8 cellular contexts compared by ENCODE assay signal in the genomic region with DNA sequence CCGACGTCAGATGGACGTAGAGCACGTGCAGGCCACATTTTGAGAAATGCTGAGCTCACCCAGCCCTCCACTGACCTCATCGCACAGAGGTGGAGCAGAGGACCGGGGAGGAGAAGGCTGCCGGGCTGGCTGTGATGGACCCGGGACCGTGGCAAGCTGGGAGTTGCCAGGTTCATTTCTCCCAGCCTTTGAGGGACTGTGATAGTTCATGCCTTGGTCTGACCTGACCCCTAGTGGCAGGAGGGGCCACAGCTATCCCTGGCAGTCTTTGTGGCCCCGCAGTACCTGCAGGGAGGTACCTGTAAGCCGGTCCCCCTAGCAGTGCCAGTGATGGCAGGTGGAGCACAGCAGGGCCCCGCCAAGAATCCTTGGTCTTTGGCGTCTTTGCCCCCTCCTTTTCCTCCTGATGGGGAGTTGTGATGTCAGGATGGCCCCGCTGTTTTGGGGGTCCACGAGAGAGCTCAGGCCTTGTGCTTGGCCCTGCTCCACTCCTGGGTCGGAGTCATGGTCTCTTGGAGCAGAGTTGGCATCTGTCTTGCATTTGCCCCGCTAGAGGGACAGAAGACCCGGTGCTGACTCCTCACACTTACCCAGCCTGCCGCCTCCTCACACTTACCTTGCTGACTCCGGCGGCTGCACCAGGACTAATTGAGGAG. TPM values are rescaled to one million over a fixed set of nuclear protein-coding genes. Genes with fewer than 3 reads are reported as not detected.
DNase-seq lines count a peak whose midpoint lies in the region; ATAC-seq and TF ChIP-seq lines count a peak whose summit lies in the region.

No MANE protein-coding gene starts in this region.

- intact Hi-C loops in right cardiac atrium (cut with DNase I), result loop anchor here (2.0 to 5.0 kb wide), 2 partner anchors 184 to 186 kb away; no protein-coding TSS in a partner anchor
- intact Hi-C loops in gastrocnemius medialis (cut with DNase I; ENCODE audit: low total_unique reads), result loop anchor here (1.0 kb wide), 2 partner anchors 165 to 185 kb away; no protein-coding TSS in a partner anchor

- H3K4me3 ChIP-seq in DND-41 (ENCODE audit: low read depth in 1 of 2, low read length in 2 of 2) (no peak overlapping the region), SU-DHL-6 (ENCODE audit: insufficient read depth, low read length, poor library complexity, severe bottlenecking) (no peak overlapping the region), right cardiac atrium (ENCODE audit: low read length) (no peak overlapping the region), gastrocnemius medialis (no peak overlapping the region)

- peak; percentile 83 for ATAC-seq in DND-41 (ENCODE audit: insufficient read depth, low read depth)
- ATAC-seq in right cardiac atrium, result peak; percentile 87 to 92
- peak; percentile 84 to 90 for ATAC-seq in gastrocnemius medialis
- no peak for ATAC-seq in GM21528 (IDR thresholded peaks at IDR 0.05; ENCODE audit: low FRiP score, unreplicated experiment)
- no peak for ATAC-seq in HG03045 (IDR thresholded peaks at IDR 0.05; ENCODE audit: unreplicated experiment)

- H3K4me1 ChIP-seq in DND-41 (ENCODE audit: insufficient read depth, low read length) (no peaks in the 10 kb centered on the region), right cardiac atrium (ENCODE audit: control insufficient read depth, insufficient read depth, low read length) (no peaks in the 10 kb centered on the region), gastrocnemius medialis (no peaks in the 10 kb centered on the region)

- TF ChIP-seq CTCF in DND-41 (IDR thresholded peaks at IDR 0.05; ENCODE audit: borderline replicate concordance, extremely low read depth, low read length, poor library complexity, severe bottlenecking) (peak; percentile 82), SU-DHL-6 (IDR thresholded peaks at IDR 0.05; ENCODE audit: insufficient read depth, low read length, poor library complexity, severe bottlenecking) (peak; percentile 73), gastrocnemius medialis (IDR thresholded peaks at IDR 0.05 in 4 of 5, conservative IDR thresholded peaks at IDR 0.05 in 1 of 5) (peak; percentile 86 to 94 (median 91))

- H3K9me2 ChIP-seq in SU-DHL-6 (replicated peaks; ENCODE audit: insufficient read depth, low read length), result no peaks in the 10 kb centered on the region

- H3K27me3 ChIP-seq in DND-41 (ENCODE audit: insufficient read depth, low read length, poor library complexity), result no peaks in the 10 kb centered on the region
- H3K27me3 ChIP-seq in SU-DHL-6 (ENCODE audit: low read length), result no peaks in the 10 kb centered on the region
- H3K27me3 ChIP-seq in right cardiac atrium (ENCODE audit: control insufficient read depth, insufficient read depth), result no peaks in the 10 kb centered on the region
- H3K27me3 ChIP-seq in gastrocnemius medialis, result no peaks in the 10 kb centered on the region

- H4K20me1 ChIP-seq in DND-41 (ENCODE audit: insufficient read depth, low read length) (peaks cover 4% of the 10 kb centered on the region; the same call in 1 of the 2 replicates), SU-DHL-6 (ENCODE audit: low read depth, low read length) (no peaks in the 10 kb centered on the region)

- H3K79me2 ChIP-seq in DND-41 (ENCODE audit: insufficient read depth, low read length) (no peaks in the 10 kb centered on the region), SU-DHL-6 (ENCODE audit: insufficient read depth, low read length) (no peaks in the 10 kb centered on the region)

- 59% methylated on average over 21 of the region's 21 CpGs for WGBS in right cardiac atrium

- no peak overlapping the region for H3K9ac ChIP-seq in DND-41 (ENCODE audit: low read depth, low read length)
- H3K9ac ChIP-seq in SU-DHL-6 (ENCODE audit: low read length), result no peak overlapping the region

- H3K27ac ChIP-seq in DND-41 (ENCODE audit: low read length) (no peak overlapping the region), SU-DHL-6 (ENCODE audit: low read depth, low read length) (no peak overlapping the region), right cardiac atrium (ENCODE audit: low read length) (no peak overlapping the region), gastrocnemius medialis (no peak overlapping the region)

- in situ Hi-C loops in gastrocnemius medialis (cut with MboI; ENCODE audit: low sequenced_read_pairs in 4 of 4), result loop anchor here (5.0 to 10.0 kb wide), 4 partner anchors 158 to 188 kb away; no protein-coding TSS in a partner anchor

- H3K36me3 ChIP-seq in DND-41 (ENCODE audit: insufficient read depth, low read length) (no peaks in the 10 kb centered on the region), SU-DHL-6 (ENCODE audit: low read length) (no peaks in the 10 kb centered on the region), gastrocnemius medialis (no peaks in the 10 kb centered on the region)

- H3K4me2 ChIP-seq in DND-41 (ENCODE audit: insufficient read depth, low read length), result no peak overlapping the region
- H3K4me2 ChIP-seq in SU-DHL-6 (ENCODE audit: low read depth, low read length, poor library complexity, severe bottlenecking), result no peak overlapping the region

- DNase-seq in DND-41, result peak; percentile 52
- peak in 40 of 56 donors; percentile 7 to 76 (median 41) for DNase-seq in amygdala (lab: John Stamatoyannopoulos, UW)
- DNase-seq in right cardiac atrium, result peak; percentile 66 to 85 (median 78)
- DNase-seq in gastrocnemius medialis, result peak; percentile 43 to 61

- no peak for TF ChIP-seq EP300 in Ishikawa (IDR thresholded peaks at IDR 0.05; ENCODE audit: borderline replicate concordance)

- no peak for TF ChIP-seq POLR2A in gastrocnemius medialis (IDR thresholded peaks at IDR 0.05)

- H3F3A ChIP-seq in SU-DHL-6 (ENCODE audit: insufficient read depth), result no peaks in the 10 kb centered on the region

- H2AFZ ChIP-seq in DND-41 (ENCODE audit: low read depth, low read length) (no peak overlapping the region), SU-DHL-6 (ENCODE audit: low read depth, low read length, severe bottlenecking) (no peak overlapping the region)

- peak; percentile 95 for TF ChIP-seq RAD21 in Ishikawa (IDR thresholded peaks at IDR 0.05; ENCODE audit: low read depth)

- H3K9me3 ChIP-seq in DND-41 (ENCODE audit: insufficient read depth, low read length, severe bottlenecking), result no peaks in the 10 kb centered on the region
- H3K9me3 ChIP-seq in SU-DHL-6 (ENCODE audit: insufficient read depth, low read length), result no peaks in the 10 kb centered on the region
- H3K9me3 ChIP-seq in right cardiac atrium (ENCODE audit: control insufficient read depth, low read length), result no peaks in the 10 kb centered on the region
- H3K9me3 ChIP-seq in gastrocnemius medialis, result no peaks in the 10 kb centered on the region

TF ChIP-seq in Ishikawa, 13 proteins besides CTCF, POLR2A, EP300 and RAD21:
- no peak for TF ChIP-seq YY1 (IDR thresholded peaks at IDR 0.05; ENCODE audit: low read depth)
- TF ChIP-seq, protein P1, sequence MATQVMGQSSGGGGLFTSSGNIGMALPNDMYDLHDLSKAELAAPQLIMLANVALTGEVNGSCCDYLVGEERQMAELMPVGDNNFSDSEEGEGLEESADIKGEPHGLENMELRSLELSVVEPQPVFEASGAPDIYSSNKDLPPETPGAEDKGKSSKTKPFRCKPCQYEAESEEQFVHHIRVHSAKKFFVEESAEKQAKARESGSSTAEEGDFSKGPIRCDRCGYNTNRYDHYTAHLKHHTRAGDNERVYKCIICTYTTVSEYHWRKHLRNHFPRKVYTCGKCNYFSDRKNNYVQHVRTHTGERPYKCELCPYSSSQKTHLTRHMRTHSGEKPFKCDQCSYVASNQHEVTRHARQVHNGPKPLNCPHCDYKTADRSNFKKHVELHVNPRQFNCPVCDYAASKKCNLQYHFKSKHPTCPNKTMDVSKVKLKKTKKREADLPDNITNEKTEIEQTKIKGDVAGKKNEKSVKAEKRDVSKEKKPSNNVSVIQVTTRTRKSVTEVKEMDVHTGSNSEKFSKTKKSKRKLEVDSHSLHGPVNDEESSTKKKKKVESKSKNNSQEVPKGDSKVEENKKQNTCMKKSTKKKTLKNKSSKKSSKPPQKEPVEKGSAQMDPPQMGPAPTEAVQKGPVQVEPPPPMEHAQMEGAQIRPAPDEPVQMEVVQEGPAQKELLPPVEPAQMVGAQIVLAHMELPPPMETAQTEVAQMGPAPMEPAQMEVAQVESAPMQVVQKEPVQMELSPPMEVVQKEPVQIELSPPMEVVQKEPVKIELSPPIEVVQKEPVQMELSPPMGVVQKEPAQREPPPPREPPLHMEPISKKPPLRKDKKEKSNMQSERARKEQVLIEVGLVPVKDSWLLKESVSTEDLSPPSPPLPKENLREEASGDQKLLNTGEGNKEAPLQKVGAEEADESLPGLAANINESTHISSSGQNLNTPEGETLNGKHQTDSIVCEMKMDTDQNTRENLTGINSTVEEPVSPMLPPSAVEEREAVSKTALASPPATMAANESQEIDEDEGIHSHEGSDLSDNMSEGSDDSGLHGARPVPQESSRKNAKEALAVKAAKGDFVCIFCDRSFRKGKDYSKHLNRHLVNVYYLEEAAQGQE (IDR thresholded peaks at IDR 0.05; ENCODE audit: low read depth), result no peak
- no peak for TF ChIP-seq CEBPB (IDR thresholded peaks at IDR 0.05)
- no peak for TF ChIP-seq MAX (IDR thresholded peaks at IDR 0.05)
- no peak for TF ChIP-seq ZBTB7A (IDR thresholded peaks at IDR 0.05; ENCODE audit: low read depth)
- TF ChIP-seq NFIC (IDR thresholded peaks at IDR 0.05), result no peak
- TF ChIP-seq FOXM1 (IDR thresholded peaks at IDR 0.05; ENCODE audit: borderline replicate concordance, low read depth), result no peak
- TF ChIP-seq TEAD4 (IDR thresholded peaks at IDR 0.05), result no peak
- TF ChIP-seq CREB1 (IDR thresholded peaks at IDR 0.05; ENCODE audit: low read depth), result no peak
- TF ChIP-seq TCF12 (IDR thresholded peaks at IDR 0.05; ENCODE audit: low read depth), result no peak

RNA-seq across cellular contexts. Expression of gene OR1D5, which starts 50.4 kb away (rescaled TPM):
- total RNA-seq in right cardiac atrium, result not detected
- not detected for polyA plus RNA-seq in right cardiac atrium
- not detected for total RNA-seq in gastrocnemius medialis

Comparison
In these comparisons a context has a peak if more than half of its experiments do, and no peak if none do; other contexts are left out.
1. ATAC-seq: peak in DND-41 (single experiment), right cardiac atrium (2 of 2) and gastrocnemius medialis (2 of 2); none in GM21528 (single experiment) and HG03045 (single experiment).
2. Peak in every context shown above with its lines, with median percentiles within 50 percentile points of each other: DNase-seq and CTCF ChIP-seq.